Comparison of ENCODE assay signal across 34 cellular contexts in the genomic region with DNA sequence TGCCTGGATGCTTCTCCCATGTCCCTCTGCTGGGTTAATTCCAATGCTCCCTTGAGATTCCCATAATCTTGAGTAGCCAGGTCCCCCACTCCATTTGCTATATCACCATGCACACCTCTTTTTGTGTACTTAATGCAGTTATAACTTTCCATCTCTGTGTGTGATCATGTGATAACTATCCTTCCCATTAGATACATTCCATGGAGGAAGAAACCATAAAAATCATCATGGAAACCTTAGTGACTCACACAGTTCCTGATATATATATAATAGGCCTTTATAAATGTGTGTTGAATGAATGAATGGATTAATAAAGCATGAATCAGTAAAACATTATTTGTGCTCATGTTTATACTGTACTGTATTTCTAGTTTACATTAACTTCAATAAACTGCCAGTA.
"Had no signal": no experiment of that assay in that cellular context is flagged by ENCODE, and none has a peak within 500 bp of the region (broad histone marks: within the 10 kb centered on the region; RNA-seq: fewer than 3 reads in every experiment).

No MANE protein-coding gene starts in this region.

- FAIRE-seq: frontal cortex, islet of Langerhans, pancreas had no signal

- H3K4me3 Mint-ChIP-seq: activated CD4-positive, alpha-beta memory T cell treated with anti-CD3 and anti-CD28 coated beads for 36 hours; activated CD4-positive, alpha-beta T cell treated with anti-CD3 and anti-CD28 coated beads, Interleukin-2, amount 10 ng/mL, durations not matched to agents 24 days and 14 days; activated T-helper 1 cell treated with anti-CD3 and anti-CD28 coated beads, Interleukin-12 subunit alpha, Interleukin-12 subunit beta, Interleukin-2, Interleukin-4 antibody, amounts not matched to agents 30 ng/mL and 10 ng/mL and 1 ng/mL, durations not matched to agents 14 hours and 24 hours and 36 hours; effector memory CD8-positive, alpha-beta T cell; naive B cell; stimulated activated memory B cell treated with anti-CD40 and anti-IgM and Interleukin-4, amounts not matched to agents 10 μg/mL and 1 μg/mL and 100 μg/mL, for 72 hours; stimulated activated naive CD8-positive, alpha-beta T cell treated with anti-CD3 and anti-CD28 coated beads, Interleukin-15, amount 100 ng/mL, for 72 hours; T-helper 1 cell treated with Interleukin-12 subunit alpha and Interleukin-12 subunit beta and Interleukin-4 antibody, amounts not matched to agents 30 μg/mL and 1 μg/mL, for 36 hours had no signal

- H3K9me3 Mint-ChIP-seq: activated CD4-positive, alpha-beta memory T cell treated with anti-CD3 and anti-CD28 coated beads for 36 hours; activated T-helper 1 cell treated with anti-CD3 and anti-CD28 coated beads, Interleukin-12 subunit alpha, Interleukin-12 subunit beta, Interleukin-2, Interleukin-4 antibody, amounts not matched to agents 30 ng/mL and 10 ng/mL and 1 ng/mL, durations not matched to agents 14 hours and 24 hours and 36 hours; T-helper 1 cell treated with Interleukin-12 subunit alpha and Interleukin-12 subunit beta and Interleukin-4 antibody, amounts not matched to agents 30 μg/mL and 1 μg/mL, for 36 hours had no signal

- H3K36me3 ChIP-seq: cardiac muscle cell, pancreas, sigmoid colon, upper lobe of left lung, vagina, WERI-Rb-1 had no signal

- H3K27ac ChIP-seq: body of pancreas, cardiac muscle cell, pancreas, psoas muscle, sigmoid colon, upper lobe of left lung, vagina, WERI-Rb-1 had no signal

- H3K27ac Mint-ChIP-seq: activated CD4-positive, alpha-beta memory T cell treated with anti-CD3 and anti-CD28 coated beads for 36 hours; activated CD4-positive, alpha-beta T cell treated with anti-CD3 and anti-CD28 coated beads, Interleukin-2, amount 10 ng/mL, durations not matched to agents 24 days and 14 days; activated T-helper 1 cell treated with anti-CD3 and anti-CD28 coated beads, Interleukin-12 subunit alpha, Interleukin-12 subunit beta, Interleukin-2, Interleukin-4 antibody, amounts not matched to agents 30 ng/mL and 10 ng/mL and 1 ng/mL, durations not matched to agents 14 hours and 24 hours and 36 hours; effector memory CD8-positive, alpha-beta T cell; stimulated activated memory B cell treated with anti-CD40 and anti-IgM and Interleukin-4, amounts not matched to agents 10 μg/mL and 1 μg/mL and 100 μg/mL, for 72 hours; stimulated activated naive CD8-positive, alpha-beta T cell treated with anti-CD3 and anti-CD28 coated beads, Interleukin-15, amount 100 ng/mL, for 72 hours; T-helper 1 cell treated with Interleukin-12 subunit alpha and Interleukin-12 subunit beta and Interleukin-4 antibody, amounts not matched to agents 30 μg/mL and 1 μg/mL, for 36 hours had no signal

- DNase-seq: activated CD4-positive, alpha-beta memory T cell treated with anti-CD3 and anti-CD28 coated beads for 36 hours; activated CD4-positive, alpha-beta T cell treated with anti-CD3 and anti-CD28 coated beads, Interleukin-2, amount 10 ng/mL, durations not matched to agents 24 days and 14 days; activated CD4-positive, CD25-positive, alpha-beta regulatory T cell treated with anti-CD3 and anti-CD28 coated beads, Interleukin-2, amount 50 U/mL, for 72 hours; activated CD8-positive, alpha-beta memory T cell treated with anti-CD3 and anti-CD28 coated beads, Interleukin-2, amount 50 U/mL, for 4 hours; activated gamma-delta T cell; activated naive CD4-positive, alpha-beta T cell treated with anti-CD3 and anti-CD28 coated beads, Interleukin-2, amount 50 U/mL, for 16 hours; activated T-cell treated with anti-CD3 and anti-CD28 coated beads, Interleukin-2, amount 50 U/mL, for 1 hour; anterior cingulate cortex; body of pancreas; cortex of kidney; effector memory CD8-positive, alpha-beta T cell; left ventricle myocardium superior; naive B cell; nucleus accumbens; pancreas; psoas muscle; sigmoid colon; stimulated activated CD4-positive, alpha-beta T cell treated with anti-CD3 and anti-CD28 coated beads, Interleukin-1b, Interleukin-23, amount 100 ng/mL, for 48 hours; stimulated activated CD4-positive, alpha-beta T cell treated with anti-CD3 and anti-CD28 coated beads, Interleukin-4, amount 100 ng/mL, for 4 hours; stimulated activated CD8-positive, alpha-beta memory T cell treated with anti-CD3 and anti-CD28 coated beads, Interleukin-4, amount 100 ng/mL, for 48 hours; stimulated activated naive CD8-positive, alpha-beta T cell treated with anti-CD3 and anti-CD28 coated beads, Interleukin-15, amount 100 ng/mL, for 72 hours; substantia nigra; T-helper 9 cell; WERI-Rb-1 had no signal

- H3K36me3 Mint-ChIP-seq: naive B cell; stimulated activated memory B cell treated with anti-CD40 and anti-IgM and Interleukin-4, amounts not matched to agents 10 μg/mL and 1 μg/mL and 100 μg/mL, for 72 hours had no signal

- H3K9me3 ChIP-seq: body of pancreas, pancreas, psoas muscle, sigmoid colon, upper lobe of left lung, vagina had no signal

- H3K27me3 ChIP-seq: body of pancreas, cardiac muscle cell, pancreas, sigmoid colon, upper lobe of left lung, vagina had no signal

- H3K4me1 Mint-ChIP-seq: naive B cell; stimulated activated memory B cell treated with anti-CD40 and anti-IgM and Interleukin-4, amounts not matched to agents 10 μg/mL and 1 μg/mL and 100 μg/mL, for 72 hours had no signal

- H3K4me2 ChIP-seq: smooth muscle cell had no signal

- H3K27me3 Mint-ChIP-seq: activated CD4-positive, alpha-beta memory T cell treated with anti-CD3 and anti-CD28 coated beads for 36 hours; effector memory CD8-positive, alpha-beta T cell; naive B cell; stimulated activated memory B cell treated with anti-CD40 and anti-IgM and Interleukin-4, amounts not matched to agents 10 μg/mL and 1 μg/mL and 100 μg/mL, for 72 hours; stimulated activated naive CD8-positive, alpha-beta T cell treated with anti-CD3 and anti-CD28 coated beads, Interleukin-15, amount 100 ng/mL, for 72 hours had no signal

- H3K4me3 ChIP-seq: body of pancreas, cardiac muscle cell, pancreas, psoas muscle, sigmoid colon, smooth muscle cell, upper lobe of left lung, vagina had no signal

- H3K4me1 ChIP-seq: psoas muscle, vagina had no signal

- ATAC-seq: body of pancreas; effector memory CD8-positive, alpha-beta T cell; esophagus mucosa; left ventricle myocardium superior; pancreas; psoas muscle; stimulated activated memory B cell treated with anti-CD40 and anti-IgM and Interleukin-4, amounts not matched to agents 10 μg/mL and 1 μg/mL and 100 μg/mL, for 72 hours; stimulated activated naive CD8-positive, alpha-beta T cell treated with anti-CD3 and anti-CD28 coated beads, Interleukin-15, amount 100 ng/mL, for 72 hours had no signal
